Comparison of ENCODE assay signal across 9 cellular contexts in the genomic region with DNA sequence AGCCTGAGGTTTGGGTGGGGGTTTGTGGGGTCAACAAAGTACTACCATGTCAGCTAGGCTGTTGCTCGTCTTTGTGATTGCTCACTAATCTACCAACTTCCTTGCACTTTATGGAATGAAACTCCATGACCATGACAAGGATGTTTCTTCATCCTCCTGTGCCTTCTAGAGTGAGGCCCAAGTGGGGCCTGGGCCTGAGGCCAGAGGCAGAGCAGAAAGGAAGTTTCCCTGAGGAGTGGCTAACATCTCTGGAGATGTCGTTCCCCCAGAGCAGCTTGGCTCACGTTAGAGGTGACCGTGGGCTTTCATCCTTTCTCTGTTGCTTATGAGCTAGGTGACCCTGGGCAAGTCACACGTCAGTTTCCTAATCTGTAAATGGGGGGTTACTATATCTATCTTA. TPM values are rescaled to one million over a fixed set of nuclear protein-coding genes. Genes with fewer than 3 reads are reported as not detected.
"Had no signal": no experiment of that assay in that cellular context is flagged by ENCODE, and none has a peak within 500 bp of the region (broad histone marks: within the 10 kb centered on the region; RNA-seq: fewer than 3 reads in every experiment).

No MANE protein-coding gene starts in this region.

- H2AFZ ChIP-seq: GM23248 had no signal

- H3K9ac ChIP-seq: GM23248 had no signal

- FAIRE-seq: H54, HTR-8/SVneo, K562 had no signal

- H3K4me3 ChIP-seq: GM23248, K562 had no signal

- DNase-seq: GM23248, GOT3, H9, HCEC 1CT, IMR-90 had no signal

- H3K27ac ChIP-seq: GM23248 had no signal

- ATAC-seq: K562 had no signal

RNA-seq across cellular contexts. Expression of a gene that starts 41.0 kb away (rescaled TPM):
- total RNA-seq: HT-29, IMR-90, K562 had no signal
- polyA plus RNA-seq: IMR-90, K562 had no signal
